ENCODE assay signal across 21 cellular contexts in genomic region chr17:49832840-49833599, GRCh38. TPM values are rescaled to one million over a fixed set of nuclear protein-coding genes. Genes with fewer than 3 reads are reported as not detected.
A peak's percentile ranks its signal among the peaks of the same experiment; 100 is the strongest.
DNase-seq lines count a peak whose midpoint lies in the region; ATAC-seq and TF ChIP-seq lines count a peak whose summit lies in the region.
"Had no signal": no experiment of that assay in that cellular context is flagged by ENCODE, and none has a peak within 500 bp of the region (broad histone marks: within the 10 kb centered on the region; RNA-seq: fewer than 3 reads in every experiment).

No MANE protein-coding gene starts in this region.

- no peaks in the 10 kb centered on the region for H3K27me3 ChIP-seq in Loucy (ENCODE audit: insufficient read depth, low read length, poor library complexity, severe bottlenecking)
- no peaks in the 10 kb centered on the region for H3K27me3 ChIP-seq in mesendoderm (ENCODE audit: insufficient read depth, low read length, poor library complexity)
- H3K27me3 ChIP-seq: foreskin keratinocyte, Peyer's patch had no signal

- H3K27me3 Mint-ChIP-seq in CD14-positive monocyte (ENCODE audit: low read depth in 3 of 3), result no peaks in the 10 kb centered on the region
- no peaks in the 10 kb centered on the region for H3K27me3 Mint-ChIP-seq in dendritic cell treated with granulocyte-macrophage colony-stimulating factor and Interleukin-4, amounts not matched to agents 40 ng/mL and 50 ng/mL, for 4 days
- H3K27me3 Mint-ChIP-seq: activated CD4-positive, alpha-beta memory T cell treated with anti-CD3 and anti-CD28 coated beads, Interleukin-2, amount 10 ng/mL, durations not matched to agents 7 days and 5 days had no signal

- H3K36me3 Mint-ChIP-seq in CD14-positive monocyte, result peaks cover 58 to 77% of the 10 kb centered on the region in 2 donors
- peaks cover 94% of the 10 kb centered on the region for H3K36me3 Mint-ChIP-seq in dendritic cell treated with granulocyte-macrophage colony-stimulating factor and Interleukin-4, amounts not matched to agents 40 ng/mL and 50 ng/mL, for 4 days (ENCODE audit: low read depth)

- no peak overlapping the region for H4K5ac ChIP-seq in mesendoderm (ENCODE audit: low read length)

- H3K4ac ChIP-seq in mesendoderm (ENCODE audit: low read depth, low read length), result no peak overlapping the region

- H3K4me3 ChIP-seq in Loucy (ENCODE audit: low read length, poor library complexity, severe bottlenecking) (peak overlapping the region; percentile 56), mesendoderm (ENCODE audit: low read length) (no peak overlapping the region)
- H3K4me3 ChIP-seq: Peyer's patch, prostate gland had no signal

- H2AK5ac ChIP-seq in mesendoderm (ENCODE audit: low read length), result no peak overlapping the region

- no peak for TF ChIP-seq CTCF in CD14-positive monocyte (IDR thresholded peaks at IDR 0.05)
- no peak for TF ChIP-seq CTCF in Loucy (conservative IDR thresholded peaks at IDR 0.05; ENCODE audit: low read length)

- peaks cover 39% of the 10 kb centered on the region for H3K36me3 ChIP-seq in Loucy (ENCODE audit: insufficient read depth, low read length)
- H3K36me3 ChIP-seq in mesendoderm (ENCODE audit: control insufficient read depth, insufficient read depth, low read length), result peaks cover 6% of the 10 kb centered on the region
- H3K36me3 ChIP-seq: prostate gland had no signal

- no peaks in the 10 kb centered on the region for H3K9me2 ChIP-seq in Loucy (replicated peaks; ENCODE audit: low read depth, low read length)

- intact Hi-C loops in CD14-positive monocyte (cut with micrococcal nuclease), result no loop called here
- intact Hi-C loops in dendritic cell treated with granulocyte-macrophage colony-stimulating factor and Interleukin-4, amounts not matched to agents 40 ng/mL and 50 ng/mL, for 4 days (cut with micrococcal nuclease), result no loop called here

- H3K27ac ChIP-seq in mesendoderm (ENCODE audit: low read depth, low read length), result no peak overlapping the region
- H3K27ac ChIP-seq: foreskin keratinocyte, Peyer's patch, prostate gland, VCaP had no signal

- H3K79me1 ChIP-seq in mesendoderm (ENCODE audit: low read length), result peaks cover 1% of the 10 kb centered on the region

- no peak overlapping the region for H2BK5ac ChIP-seq in mesendoderm (ENCODE audit: low read length)

- peak overlapping the region; percentile 58 for H3K4me2 ChIP-seq in Loucy (ENCODE audit: low read depth, low read length, poor library complexity, severe bottlenecking)
- H3K4me2 ChIP-seq in mesendoderm (ENCODE audit: low read length), result no peak overlapping the region

- no peak for ATAC-seq in HG02763 (IDR thresholded peaks at IDR 0.05; ENCODE audit: unreplicated experiment)
- ATAC-seq in HG02642 (IDR thresholded peaks at IDR 0.05; ENCODE audit: poor library complexity, unreplicated experiment), result no peak
- ATAC-seq in HG03565 (IDR thresholded peaks at IDR 0.05; ENCODE audit: unreplicated experiment), result no peak
- ATAC-seq: foreskin keratinocyte had no signal

- H3K23ac ChIP-seq in mesendoderm (ENCODE audit: low read length), result no peak overlapping the region

- no peak overlapping the region for H4K8ac ChIP-seq in mesendoderm (ENCODE audit: low read depth, low read length)

- no peak overlapping the region for H3K18ac ChIP-seq in mesendoderm (ENCODE audit: low read length)

- H2BK15ac ChIP-seq in mesendoderm (replicated peaks; ENCODE audit: low read depth), result no peak overlapping the region

- peaks cover 0 to 2% (median 0%) of the 10 kb centered on the region in 7 donors for H3K9me3 Mint-ChIP-seq in CD14-positive monocyte
- H3K9me3 Mint-ChIP-seq in dendritic cell treated with granulocyte-macrophage colony-stimulating factor and Interleukin-4, amounts not matched to agents 40 ng/mL and 50 ng/mL, for 4 days, result no peaks in the 10 kb centered on the region
- H3K9me3 Mint-ChIP-seq: activated CD4-positive, alpha-beta memory T cell treated with anti-CD3 and anti-CD28 coated beads, Interleukin-2, amount 10 ng/mL, durations not matched to agents 7 days and 5 days; nephron had no signal

- no peak overlapping the region for H3K4me3 Mint-ChIP-seq in CD14-positive monocyte
- peak overlapping the region; percentile 5 for H3K4me3 Mint-ChIP-seq in dendritic cell treated with granulocyte-macrophage colony-stimulating factor and Interleukin-4, amounts not matched to agents 40 ng/mL and 50 ng/mL, for 4 days
- H3K4me3 Mint-ChIP-seq: activated CD4-positive, alpha-beta memory T cell treated with anti-CD3 and anti-CD28 coated beads, Interleukin-2, amount 10 ng/mL, durations not matched to agents 7 days and 5 days; nephron had no signal

- H3K4me1 Mint-ChIP-seq in CD14-positive monocyte, result peaks cover 29% of the 10 kb centered on the region
- H3K4me1 Mint-ChIP-seq in dendritic cell treated with granulocyte-macrophage colony-stimulating factor and Interleukin-4, amounts not matched to agents 40 ng/mL and 50 ng/mL, for 4 days (ENCODE audit: low read depth), result peaks cover 35% of the 10 kb centered on the region
- H3K4me1 Mint-ChIP-seq: activated CD4-positive, alpha-beta memory T cell treated with anti-CD3 and anti-CD28 coated beads, Interleukin-2, amount 10 ng/mL, durations not matched to agents 7 days and 5 days had no signal

- H3K27ac Mint-ChIP-seq in CD14-positive monocyte, result peak overlapping the region in 5 of 7 donors; percentile 39 to 76 (median 62)
- peak overlapping the region; percentile 81 for H3K27ac Mint-ChIP-seq in dendritic cell treated with granulocyte-macrophage colony-stimulating factor and Interleukin-4, amounts not matched to agents 40 ng/mL and 50 ng/mL, for 4 days
- H3K27ac Mint-ChIP-seq: activated CD4-positive, alpha-beta memory T cell treated with anti-CD3 and anti-CD28 coated beads, Interleukin-2, amount 10 ng/mL, durations not matched to agents 7 days and 5 days; nephron had no signal

- no peak overlapping the region for H3K56ac ChIP-seq in mesendoderm (ENCODE audit: low read length)

- DNase-seq in CD14-positive monocyte (ENCODE audit: low spot score), result no peak
- DNase-seq in mesendoderm, result peak; percentile 27
- no peak for DNase-seq in NOMO-1 (lab: John Stamatoyannopoulos, UW; ENCODE audit: unreplicated experiment in 2 of 2)
- DNase-seq: activated CD4-positive, alpha-beta memory T cell treated with anti-CD3 and anti-CD28 coated beads, Interleukin-2, amount 10 ng/mL, durations not matched to agents 7 days and 5 days; central memory CD4-positive, alpha-beta T cell; foreskin keratinocyte; HCEC 1CT; NCI-H1048; NCI-H2107; NCI-H69; Peyer's patch; stimulated activated CD4-positive, alpha-beta T cell treated with anti-CD3 and anti-CD28 coated beads, Interleukin-12 subunit alpha, Interleukin-12 subunit beta, amount 100 ng/mL, for 4 hours; stimulated activated naive CD4-positive, alpha-beta T cell had no signal

- H3K9ac ChIP-seq in Loucy (ENCODE audit: low read depth, low read length, poor library complexity, severe bottlenecking), result peak overlapping the region; percentile 58
- no peak overlapping the region for H3K9ac ChIP-seq in mesendoderm (ENCODE audit: low read length)

- peaks cover 58% of the 10 kb centered on the region for H3K4me1 ChIP-seq in Loucy (ENCODE audit: insufficient read depth, low read length, poor library complexity, severe bottlenecking)
- H3K4me1 ChIP-seq in mesendoderm (ENCODE audit: control insufficient read depth, low read depth, low read length), result peaks cover 3% of the 10 kb centered on the region
- H3K4me1 ChIP-seq: prostate gland had no signal

- H3K79me2 ChIP-seq in Loucy (ENCODE audit: insufficient read depth, low read length) (no peaks in the 10 kb centered on the region; the same call in 1 of the 2 replicates), mesendoderm (ENCODE audit: control insufficient read depth, insufficient read depth, low read length) (no peaks in the 10 kb centered on the region)

- H2BK120ac ChIP-seq in mesendoderm (ENCODE audit: low read depth, low read length), result no peak overlapping the region

- no CpG with 5 or more reads among the region's 7 CpGs for WGBS in mesendoderm (ENCODE audit: extremely low coverage, insufficient coverage, low lambda C conversion rate)

- H3K9me3 ChIP-seq in Loucy (ENCODE audit: insufficient read depth, low read depth, low read length), result no peaks in the 10 kb centered on the region
- H3K9me3 ChIP-seq: Peyer's patch, prostate gland had no signal

- H2AFZ ChIP-seq in Loucy (ENCODE audit: low read length), result no peak overlapping the region

- H4K20me1 ChIP-seq in Loucy (ENCODE audit: insufficient read depth, low read length, poor library complexity, severe bottlenecking), result no peaks in the 10 kb centered on the region

- H3F3A ChIP-seq in Loucy (ENCODE audit: low read depth), result peaks cover 6% of the 10 kb centered on the region; the same call in 1 of the 2 replicates

RNA-seq across cellular contexts. Expression of gene TAC4, which starts 14.8 kb away (rescaled TPM):
- not detected for polyA plus RNA-seq in CD14-positive monocyte
- not detected for polyA plus RNA-seq in mesendoderm (2013, experiment 1 of 2)
- not detected for polyA plus RNA-seq in mesendoderm (2013, experiment 2 of 2)
- polyA plus RNA-seq: foreskin keratinocyte had no signal

RNA-seq across cellular contexts. Expression of gene KAT7, which starts 44.5 kb away (rescaled TPM):
- 10 to 100 TPM; 17.5 to 28.1 TPM for polyA plus RNA-seq in CD14-positive monocyte
- polyA plus RNA-seq in mesendoderm (2013, experiment 1 of 2), result 82.4 TPM
- 83.9 TPM for polyA plus RNA-seq in mesendoderm (2013, experiment 2 of 2)
